In the genomic region with DNA sequence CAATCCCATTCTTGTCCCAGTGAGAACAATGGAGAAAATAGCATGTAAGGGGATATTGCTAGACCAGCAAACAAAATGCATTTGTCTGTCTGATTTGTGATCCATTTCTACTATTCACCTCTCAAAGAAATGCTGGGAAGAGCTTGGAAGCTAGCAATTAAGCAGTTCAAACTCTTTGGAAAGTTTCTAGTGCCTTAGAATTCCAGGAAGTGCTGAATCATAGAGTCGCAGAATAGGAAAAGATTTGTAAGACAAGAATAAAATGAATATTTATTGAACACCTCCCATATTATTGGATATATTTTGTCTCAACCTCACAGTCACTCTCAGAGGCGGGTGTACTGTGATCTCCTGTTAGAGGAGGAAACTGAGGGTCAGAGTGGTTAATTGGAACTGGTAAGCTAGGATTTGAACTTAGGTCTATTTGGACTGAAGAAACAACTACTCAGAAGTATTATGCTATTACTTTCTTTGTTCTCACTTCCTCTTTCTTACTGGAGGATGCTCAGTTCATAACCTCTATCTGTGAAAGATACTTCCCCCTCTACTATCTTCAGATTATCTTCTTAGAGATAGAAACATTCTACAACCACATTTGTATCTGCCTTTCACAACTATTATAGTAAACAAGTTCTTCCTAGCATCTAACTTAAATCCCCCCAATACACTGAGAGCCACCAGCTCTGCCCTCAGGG, we compare ENCODE assay signal across 10 cellular contexts.
DNase-seq lines count a peak whose midpoint lies in the region; ATAC-seq and TF ChIP-seq lines count a peak whose summit lies in the region.
"Had no signal": no experiment of that assay in that cellular context is flagged by ENCODE, and none has a peak within 500 bp of the region (broad histone marks: within the 10 kb centered on the region; RNA-seq: fewer than 3 reads in every experiment).

No MANE protein-coding gene starts in this region.

- H2BK120ac ChIP-seq in neuronal stem cell (ENCODE audit: low read depth, low read length): no peak overlapping the region

- H3K14ac ChIP-seq in neuronal stem cell (ENCODE audit: low read length): no peak overlapping the region

- no peaks in the 10 kb centered on the region for H3K27me3 ChIP-seq in neuronal stem cell (ENCODE audit: control insufficient read depth in 3 of 3, insufficient read depth in 3 of 3, low read depth in 1 of 3, low read length in 3 of 3)

- H3K4me2 ChIP-seq in neuronal stem cell (ENCODE audit: insufficient read depth, low read length, poor library complexity, severe bottlenecking): no peak overlapping the region

- H4K8ac ChIP-seq in neuronal stem cell (ENCODE audit: low read depth, low read length): no peak overlapping the region

- no peaks in the 10 kb centered on the region for H3K36me3 ChIP-seq in neuronal stem cell (replicated peaks in 1 of 2; ENCODE audit: control insufficient read depth in 2 of 2, insufficient read depth in 2 of 2, low read length in 2 of 2)

- peaks cover 6% of the 10 kb centered on the region for H3K4me1 Mint-ChIP-seq in activated naive CD8-positive, alpha-beta T cell treated with anti-CD3 and anti-CD28 coated beads for 36 hours

- DNase-seq in GM20000 (ENCODE audit: low spot score): peak; percentile 56
- DNase-seq in neuronal stem cell (ENCODE audit: low spot score): no peak
- no peak for DNase-seq in activated naive CD8-positive, alpha-beta T cell treated with anti-CD3 and anti-CD28 coated beads for 36 hours
- DNase-seq in cerebellum (ENCODE audit: low spot score): no peak
- DNase-seq in mucosa of gallbladder (ENCODE audit: low spot score): no peak
- DNase-seq: PC-3 had no signal

- H2BK15ac ChIP-seq in neuronal stem cell (ENCODE audit: low read length): no peak overlapping the region

- no peaks in the 10 kb centered on the region for H3K79me1 ChIP-seq in neuronal stem cell (ENCODE audit: low read depth, low read length)

- no peak overlapping the region for H2AFZ ChIP-seq in neuronal stem cell (ENCODE audit: low read length)

- no peak overlapping the region for H2BK12ac ChIP-seq in neuronal stem cell (ENCODE audit: low read length)

- H3K4me3 Mint-ChIP-seq in activated naive CD8-positive, alpha-beta T cell treated with anti-CD3 and anti-CD28 coated beads for 36 hours: no peak overlapping the region
- H3K4me3 Mint-ChIP-seq: mesothelial cell of epicardium had no signal

- no peak overlapping the region for H2AK5ac ChIP-seq in neuronal stem cell (ENCODE audit: low read depth, low read length)

- H3K4ac ChIP-seq in neuronal stem cell (ENCODE audit: low read length): no peak overlapping the region

- no peaks in the 10 kb centered on the region for H3K4me1 ChIP-seq in neuronal stem cell (ENCODE audit: control insufficient read depth in 2 of 2, insufficient read depth in 1 of 2, low read depth in 1 of 2, low read length in 2 of 2)

- no peak overlapping the region for H3K27ac Mint-ChIP-seq in activated naive CD8-positive, alpha-beta T cell treated with anti-CD3 and anti-CD28 coated beads for 36 hours

- no peak overlapping the region for H2BK5ac ChIP-seq in neuronal stem cell (ENCODE audit: low read length)

- H3K18ac ChIP-seq in neuronal stem cell (ENCODE audit: low read length): no peak overlapping the region

- H3K27ac ChIP-seq in C4-2B (peak overlapping the region; percentile 33; the same call in 1 of the 2 replicates), VCaP (peak overlapping the region; percentile 82), neuronal stem cell (replicated peaks; ENCODE audit: low read length) (no peak overlapping the region)

- H3K9ac ChIP-seq in neuronal stem cell (ENCODE audit: low read depth, low read length, poor library complexity): no peak overlapping the region

- H4K91ac ChIP-seq in neuronal stem cell (ENCODE audit: low read depth, low read length, poor library complexity): no peak overlapping the region

- no CpG with 5 or more reads among the region's 2 CpGs for WGBS in neuronal stem cell (ENCODE audit: extremely low coverage in 2 of 2, insufficient read length in 2 of 2, insufficient replicate concordance in 1 of 2), 2 donors

- no peak overlapping the region for H3K23ac ChIP-seq in neuronal stem cell (ENCODE audit: low read depth, low read length, poor library complexity)

- TF ChIP-seq CTCF in C4-2B (conservative IDR thresholded peaks at IDR 0.05) (no peak), GM20000 (IDR thresholded peaks at IDR 0.05; ENCODE audit: extremely low read depth, missing control alignments) (no peak), VCaP (conservative IDR thresholded peaks at IDR 0.05) (no peak)

- H3K36me3 Mint-ChIP-seq in activated naive CD8-positive, alpha-beta T cell treated with anti-CD3 and anti-CD28 coated beads for 36 hours: no peaks in the 10 kb centered on the region
- H3K36me3 Mint-ChIP-seq: mesothelial cell of epicardium had no signal

- H3K9me3 Mint-ChIP-seq in activated naive CD8-positive, alpha-beta T cell treated with anti-CD3 and anti-CD28 coated beads for 36 hours: no peaks in the 10 kb centered on the region
- H3K9me3 Mint-ChIP-seq: mesothelial cell of epicardium had no signal

- H3K9me3 ChIP-seq in neuronal stem cell (replicated peaks in 1 of 2; ENCODE audit: control insufficient read depth in 2 of 2, insufficient read depth in 1 of 2, low read depth in 1 of 2, low read length in 2 of 2): no peaks in the 10 kb centered on the region

- peaks cover 11% of the 10 kb centered on the region for H3K27me3 Mint-ChIP-seq in activated naive CD8-positive, alpha-beta T cell treated with anti-CD3 and anti-CD28 coated beads for 36 hours

- ATAC-seq in HG03135 (IDR thresholded peaks at IDR 0.05; ENCODE audit: unreplicated experiment): peak; percentile 84
- ATAC-seq: PC-3 had no signal

- H3K4me3 ChIP-seq in neuronal stem cell (ENCODE audit: low read length in 2 of 2): no peak overlapping the region
